ENCODE assay signal across 3 cellular contexts in genomic region chr19:17421942-17422341, GRCh38.
A peak's percentile ranks its signal among the peaks of the same experiment; 100 is the strongest.
TF ChIP-seq lines count a peak whose summit lies in the region.

No MANE protein-coding gene starts in this region.

TF ChIP-seq in SK-N-SH treated with all-trans-retinoic acid at 6 μM for 48 hours, 23 proteins besides CTCF, POLR2A, EP300 and RAD21:
- TF ChIP-seq ZFP30 (CRISPR knock-in tag; IDR thresholded peaks at IDR 0.05), result no peak
- no peak for TF ChIP-seq ISL1 (CRISPR knock-in tag; IDR thresholded peaks at IDR 0.05)
- no peak for TF ChIP-seq ZNF8 (CRISPR knock-in tag; IDR thresholded peaks at IDR 0.05)
- TF ChIP-seq ZC3H10 (CRISPR knock-in tag; IDR thresholded peaks at IDR 0.05), result no peak
- TF ChIP-seq ZNF70 (CRISPR knock-in tag; IDR thresholded peaks at IDR 0.05), result peak; percentile 95

TF ChIP-seq in SK-N-SH, 30 proteins besides CTCF, POLR2A, EP300 and RAD21:
- no peak for TF ChIP-seq ELF1 (IDR thresholded peaks at IDR 0.05)
- no peak for TF ChIP-seq ZBTB33 (IDR thresholded peaks at IDR 0.05; ENCODE audit: borderline replicate concordance, low read depth)
- TF ChIP-seq TEAD4 (IDR thresholded peaks at IDR 0.05; ENCODE audit: borderline replicate concordance, insufficient read depth), result no peak
- TF ChIP-seq NRF1 (IDR thresholded peaks at IDR 0.05; ENCODE audit: low read depth, low read length), result no peak

TF ChIP-seq in K562, 482 proteins besides CTCF, POLR2A, EP300 and RAD21:
- peak; percentile 56 for TF ChIP-seq RBM25 (IDR thresholded peaks at IDR 0.05; ENCODE audit: low read depth, low read length, severe bottlenecking)
- TF ChIP-seq KDM1A (IDR thresholded peaks at IDR 0.05), result peak in 1 of 2 experiments; percentile 29; a peak in 1 of 4 replicates
- TF ChIP-seq HLTF (IDR thresholded peaks at IDR 0.05), result no peak
